In the genomic region with DNA sequence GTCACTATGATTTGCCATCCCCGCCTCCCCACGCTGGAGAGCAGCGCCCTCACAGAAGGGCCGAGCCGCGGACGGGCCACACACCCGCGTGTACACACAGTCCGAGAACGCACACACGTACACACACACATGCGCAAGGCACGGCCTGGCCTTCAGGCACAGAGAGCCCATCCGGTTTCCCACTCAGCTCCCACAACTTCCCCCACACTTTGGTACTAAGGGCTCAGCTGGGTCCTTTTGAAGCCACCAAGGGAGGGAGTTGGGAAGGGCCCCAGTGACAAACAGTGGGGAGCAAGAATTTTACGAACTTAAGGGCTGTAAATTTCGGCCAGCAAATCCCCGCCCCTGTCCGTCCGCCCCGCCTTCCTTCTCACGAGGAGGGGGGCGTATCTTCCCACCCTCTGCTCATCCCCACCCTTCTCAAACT, we compare ENCODE assay signal across 8 cellular contexts.
DNase-seq lines count a peak whose midpoint lies in the region; ATAC-seq, FAIRE-seq and TF ChIP-seq lines count a peak whose summit lies in the region.

No MANE protein-coding gene starts in this region.

- H3K9me3 ChIP-seq in GM12878 (replicated peaks; ENCODE audit: control insufficient read depth, insufficient read depth, low read length) (no peaks in the 10 kb centered on the region), skeletal muscle satellite cell (replicated peaks; ENCODE audit: low read length) (no peaks in the 10 kb centered on the region), WERI-Rb-1 (ENCODE audit: severe bottlenecking) (no peaks in the 10 kb centered on the region)

- in situ Hi-C loops in GM12878 (cut with MboI): no loop called here

- H3K36me3 ChIP-seq in GM12878 (ENCODE audit: control insufficient read depth in 2 of 2, insufficient read depth in 2 of 2, low read length in 1 of 2): no peaks in the 10 kb centered on the region
- H3K36me3 ChIP-seq in skeletal muscle satellite cell (ENCODE audit: insufficient read depth, low read length): no peaks in the 10 kb centered on the region
- no peaks in the 10 kb centered on the region for H3K36me3 ChIP-seq in WERI-Rb-1

- CTCF ChIA-PET in GM12878 (lab: Yijun Ruan, JAX): interaction anchor here (0.7 to 10.0 kb wide), 9 partner anchors 20 to 539 kb away, joined by 3 to 121 read pairs (median 4); no protein-coding TSS in a partner anchor

- TF ChIP-seq CTCF in GM12878 (IDR thresholded peaks at IDR 0.05 in 2 of 3, conservative IDR thresholded peaks at IDR 0.05 in 1 of 3; ENCODE audit: control insufficient read depth in 2 of 3, extremely low read depth in 1 of 3, insufficient read depth in 1 of 3, low read depth in 3 of 3, low read length in 3 of 3) (no peak), WERI-Rb-1 (IDR thresholded peaks at IDR 0.05; ENCODE audit: low read depth, low read length) (no peak)

- RAD21 ChIA-PET in GM12878 (lab: Charles Lee; ENCODE audit: unreplicated experiment): interaction anchor here (1.2 to 5.6 kb wide), 3 partner anchors 36 to 539 kb away, joined by 3 to 52 read pairs (median 4); no protein-coding TSS in a partner anchor

- POLR2A ChIA-PET in GM12878 (lab: Charles Lee): no interaction called here

- peak; percentile 22 for DNase-seq in NCI-H2227 (lab: John Stamatoyannopoulos, UW; ENCODE audit: unreplicated experiment)
- no peak for DNase-seq in NCI-H2227 treated with DMSO at 0.1 percent for 48 hours (lab: John Stamatoyannopoulos, UW)
- DNase-seq in GM12878 (ENCODE audit: low read depth, low spot score): no peak
- DNase-seq in iPS-NIHi7 (ENCODE audit: extremely low spot score): peak; percentile 56
- no peak for DNase-seq in NCI-H2081 treated with DMSO at 0.1 percent for 48 hours (lab: John Stamatoyannopoulos, UW)
- DNase-seq in WERI-Rb-1: no peak
- DNase-seq in AG08395 (ENCODE audit: low spot score): no peak

- H2AFZ ChIP-seq in GM12878 (ENCODE audit: control insufficient read depth, low read depth, low read length): peak overlapping the region; percentile 35; the same call in 1 of the 2 replicates

- H3K4me2 ChIP-seq in GM12878 (ENCODE audit: control insufficient read depth, insufficient read depth) (peak overlapping the region; percentile 83), skeletal muscle satellite cell (ENCODE audit: low read length) (peak overlapping the region; percentile 88)

- no TSS peak for BruUV-seq in GM12878 (replicated peaks; lab: Mats Ljungman, UMichigan)

- TF ChIP-seq EP300 in GM12878 (IDR thresholded peaks at IDR 0.05; ENCODE audit: borderline replicate concordance in 1 of 2, control insufficient read depth in 1 of 2, low read depth in 2 of 2, low read length in 2 of 2): no peak

- FAIRE-seq in GM12878 (lab: Jason Lieb, UNC): no peak

- no peaks in the 10 kb centered on the region for H3K79me2 ChIP-seq in GM12878 (ENCODE audit: control insufficient read depth, insufficient read depth, low read length)

- H3K4me1 ChIP-seq in GM12878 (ENCODE audit: control insufficient read depth, insufficient read depth, low read length): peaks cover 12% of the 10 kb centered on the region
- H3K4me1 ChIP-seq in skeletal muscle satellite cell (ENCODE audit: control insufficient read depth, insufficient read depth, low read length): peaks cover 5% of the 10 kb centered on the region

- ATAC-seq in GM12878: no peak

- intact Hi-C loops in GM12878 (cut with micrococcal nuclease; ENCODE audit: unreplicated experiment): loop anchor here (2.0 to 5.0 kb wide), 2 partner anchors 89 to 189 kb away; no protein-coding TSS in a partner anchor

- H3K27me3 ChIP-seq in GM12878 (replicated peaks in 1 of 2; ENCODE audit: control insufficient read depth in 2 of 2, insufficient read depth in 2 of 2, low read length in 1 of 2) (peaks cover 4 to 7% of the 10 kb centered on the region in 2 experiments; a peak in 3 of 4 replicates), skeletal muscle satellite cell (ENCODE audit: control insufficient read depth, insufficient read depth, low read length) (peaks cover 77% of the 10 kb centered on the region), WERI-Rb-1 (ENCODE audit: insufficient read depth, low read depth, severe bottlenecking) (peaks cover 2% of the 10 kb centered on the region)

- H4K20me1 ChIP-seq in GM12878 (ENCODE audit: control insufficient read depth, insufficient read depth): no peaks in the 10 kb centered on the region

- SMC1A ChIA-PET in GM12878 (lab: Charles Lee; ENCODE audit: uncharacterized antibody, unreplicated experiment): interaction anchor here (0.9 to 8.8 kb wide), 3 partner anchors 37 to 536 kb away, joined by 3 to 81 read pairs (median 3); no protein-coding TSS in a partner anchor

- H3K4me3 ChIP-seq in GM12878 (no peak overlapping the region), skeletal muscle satellite cell (ENCODE audit: low read length) (peak overlapping the region; percentile 57), WERI-Rb-1 (ENCODE audit: low read depth, low read length) (no peak overlapping the region)

- H3K27ac ChIP-seq in GM12878 (ENCODE audit: control insufficient read depth, insufficient read depth) (no peak overlapping the region), WERI-Rb-1 (no peak overlapping the region)

- TF ChIP-seq RAD21 in GM12878 (IDR thresholded peaks at IDR 0.05; ENCODE audit: insufficient read depth, low read depth, low read length): no peak

- 15% methylated on average over 23 of the region's 23 CpGs for WGBS in GM12878 (ENCODE audit: insufficient coverage, insufficient replicate concordance, low lambda C conversion rate, missing lambda C conversion rate)

- H3K9ac ChIP-seq in GM12878 (ENCODE audit: control insufficient read depth, insufficient read depth, low read length): no peak overlapping the region
- no peak overlapping the region for H3K9ac ChIP-seq in skeletal muscle satellite cell (ENCODE audit: low read depth, low read length)

- TF ChIP-seq POLR2A in GM12878 (IDR thresholded peaks at IDR 0.05; ENCODE audit: low read depth, low read length): no peak

TF ChIP-seq in GM12878, 131 proteins besides CTCF, POLR2A, EP300 and RAD21:
- TF ChIP-seq MAX (IDR thresholded peaks at IDR 0.05; ENCODE audit: low read depth, low read length) (no peak), HDGF (IDR thresholded peaks at IDR 0.05) (no peak), SMARCA5 (IDR thresholded peaks at IDR 0.05) (no peak), POLR2AphosphoS5 (IDR thresholded peaks at IDR 0.05; ENCODE audit: low read length) (no peak), E4F1 (IDR thresholded peaks at IDR 0.05; ENCODE audit: borderline replicate concordance, partially characterized antibody) (no peak), NKRF (conservative IDR thresholded peaks at IDR 0.05) (no peak), CBX5 (IDR thresholded peaks at IDR 0.05; ENCODE audit: low read depth) (no peak)
TF ChIP-seq in GM12878: peak in this region for 0.

Comparison
In these comparisons a context has a peak if more than half of its experiments do, and no peak if none do; other contexts are left out.
1. DNase-seq: peak in NCI-H2227 (single experiment) and iPS-NIHi7 (single experiment); none in NCI-H2227 treated with DMSO at 0.1 percent for 48 hours (single experiment), GM12878 (single experiment), NCI-H2081 treated with DMSO at 0.1 percent for 48 hours (single experiment), WERI-Rb-1 (single experiment) and AG08395 (single experiment).